1 cellular context compared by ENCODE assay signal in the genomic region with DNA sequence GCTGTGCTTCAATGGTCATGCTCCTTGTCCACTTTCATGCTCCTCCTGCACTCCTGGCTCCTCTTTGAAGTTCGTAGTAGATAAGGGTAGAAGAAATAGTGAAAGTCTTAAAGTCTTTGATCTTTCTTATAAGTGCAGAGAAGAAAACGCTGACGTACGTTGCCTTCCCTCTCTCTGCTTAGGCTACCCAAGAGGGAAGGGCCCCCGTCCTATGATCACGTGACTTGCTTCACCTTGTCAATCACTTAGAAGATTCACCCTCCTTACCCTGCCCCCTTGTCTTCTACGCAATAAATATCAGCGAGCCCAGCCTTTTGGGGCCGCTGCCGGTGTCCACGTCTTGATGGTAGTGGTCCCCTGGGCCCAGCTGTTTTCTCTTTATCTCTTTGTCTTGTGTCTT.
A peak's percentile ranks its signal among the peaks of the same experiment; 100 is the strongest.
TF ChIP-seq lines count a peak whose summit lies in the region.
"Not testable (repeated sequence)": the region's sequence is repeated elsewhere in the genome, so short reads cannot be mapped to it uniquely, and the experiment has no call there.

No MANE protein-coding gene starts in this region.

TF ChIP-seq in K562, 482 proteins besides CTCF, POLR2A, EP300 and RAD21:
- TF ChIP-seq, protein P1, sequence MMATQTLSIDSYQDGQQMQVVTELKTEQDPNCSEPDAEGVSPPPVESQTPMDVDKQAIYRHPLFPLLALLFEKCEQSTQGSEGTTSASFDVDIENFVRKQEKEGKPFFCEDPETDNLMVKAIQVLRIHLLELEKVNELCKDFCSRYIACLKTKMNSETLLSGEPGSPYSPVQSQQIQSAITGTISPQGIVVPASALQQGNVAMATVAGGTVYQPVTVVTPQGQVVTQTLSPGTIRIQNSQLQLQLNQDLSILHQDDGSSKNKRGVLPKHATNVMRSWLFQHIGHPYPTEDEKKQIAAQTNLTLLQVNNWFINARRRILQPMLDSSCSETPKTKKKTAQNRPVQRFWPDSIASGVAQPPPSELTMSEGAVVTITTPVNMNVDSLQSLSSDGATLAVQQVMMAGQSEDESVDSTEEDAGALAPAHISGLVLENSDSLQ (IDR thresholded peaks at IDR 0.05) = peak; percentile 50; the same call in 1 of the 2 replicates
- TF ChIP-seq, protein P2, sequence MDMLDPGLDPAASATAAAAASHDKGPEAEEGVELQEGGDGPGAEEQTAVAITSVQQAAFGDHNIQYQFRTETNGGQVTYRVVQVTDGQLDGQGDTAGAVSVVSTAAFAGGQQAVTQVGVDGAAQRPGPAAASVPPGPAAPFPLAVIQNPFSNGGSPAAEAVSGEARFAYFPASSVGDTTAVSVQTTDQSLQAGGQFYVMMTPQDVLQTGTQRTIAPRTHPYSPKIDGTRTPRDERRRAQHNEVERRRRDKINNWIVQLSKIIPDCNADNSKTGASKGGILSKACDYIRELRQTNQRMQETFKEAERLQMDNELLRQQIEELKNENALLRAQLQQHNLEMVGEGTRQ (CRISPR knock-in tag; IDR thresholded peaks at IDR 0.05) = peak; percentile 53
- TF ChIP-seq TOE1 (IDR thresholded peaks at IDR 0.05; ENCODE audit: borderline replicate concordance) (peak; percentile 78; the same call in 1 of the 2 replicates), CBFA2T2 (conservative IDR thresholded peaks at IDR 0.05) (peak; percentile 53), RAD51 (IDR thresholded peaks at IDR 0.05; ENCODE audit: borderline replicate concordance, low read depth) (peak; percentile 84)
- not testable (repeated sequence) for TF ChIP-seq TOE1 (CRISPR knock-in tag; IDR thresholded peaks at IDR 0.05; ENCODE audit: borderline replicate concordance, low read depth)
- TF ChIP-seq, protein P3, sequence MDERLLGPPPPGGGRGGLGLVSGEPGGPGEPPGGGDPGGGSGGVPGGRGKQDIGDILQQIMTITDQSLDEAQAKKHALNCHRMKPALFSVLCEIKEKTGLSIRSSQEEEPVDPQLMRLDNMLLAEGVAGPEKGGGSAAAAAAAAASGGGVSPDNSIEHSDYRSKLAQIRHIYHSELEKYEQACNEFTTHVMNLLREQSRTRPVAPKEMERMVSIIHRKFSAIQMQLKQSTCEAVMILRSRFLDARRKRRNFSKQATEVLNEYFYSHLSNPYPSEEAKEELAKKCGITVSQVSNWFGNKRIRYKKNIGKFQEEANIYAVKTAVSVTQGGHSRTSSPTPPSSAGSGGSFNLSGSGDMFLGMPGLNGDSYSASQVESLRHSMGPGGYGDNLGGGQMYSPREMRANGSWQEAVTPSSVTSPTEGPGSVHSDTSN (CRISPR knock-in tag; IDR thresholded peaks at IDR 0.05; ENCODE audit: low read depth) = not testable (repeated sequence)
- TF ChIP-seq, protein P3 (tag; conservative IDR thresholded peaks at IDR 0.05; ENCODE audit: low read depth) = peak; percentile 29; the same call in 1 of the 2 replicates
- TF ChIP-seq, protein P4, sequence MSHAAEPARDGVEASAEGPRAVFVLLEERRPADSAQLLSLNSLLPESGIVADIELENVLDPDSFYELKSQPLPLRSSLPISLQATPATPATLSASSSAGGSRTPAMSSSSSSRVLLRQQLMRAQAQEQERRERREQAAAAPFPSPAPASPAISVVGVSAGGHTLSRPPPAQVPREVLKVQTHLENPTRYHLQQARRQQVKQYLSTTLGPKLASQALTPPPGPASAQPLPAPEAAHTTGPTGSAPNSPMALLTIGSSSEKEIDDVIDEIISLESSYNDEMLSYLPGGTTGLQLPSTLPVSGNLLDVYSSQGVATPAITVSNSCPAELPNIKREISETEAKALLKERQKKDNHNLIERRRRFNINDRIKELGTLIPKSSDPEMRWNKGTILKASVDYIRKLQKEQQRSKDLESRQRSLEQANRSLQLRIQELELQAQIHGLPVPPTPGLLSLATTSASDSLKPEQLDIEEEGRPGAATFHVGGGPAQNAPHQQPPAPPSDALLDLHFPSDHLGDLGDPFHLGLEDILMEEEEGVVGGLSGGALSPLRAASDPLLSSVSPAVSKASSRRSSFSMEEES (CRISPR knock-in tag; IDR thresholded peaks at IDR 0.05) = peak; percentile 81
